10 cellular contexts compared by ENCODE assay signal in the genomic region with DNA sequence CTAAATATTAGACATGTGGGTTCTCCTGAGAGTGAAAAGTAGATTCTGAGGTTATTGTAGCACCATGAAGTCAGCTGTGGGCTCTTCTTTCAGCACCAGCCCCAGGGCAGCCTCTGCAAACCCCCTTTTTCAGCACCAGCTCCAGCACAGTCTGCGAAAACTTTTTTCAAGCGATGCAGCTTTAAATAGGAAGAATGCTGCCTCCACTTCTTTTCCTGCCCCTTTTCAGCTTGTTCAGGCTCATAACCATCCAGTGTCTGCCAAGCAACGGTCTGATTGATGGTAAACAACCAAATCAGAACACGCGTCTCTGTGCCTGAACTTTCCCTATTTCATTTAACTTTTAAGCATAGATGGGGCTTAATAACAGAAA. TPM values are rescaled to one million over a fixed set of nuclear protein-coding genes. Genes with fewer than 3 reads are reported as not detected.
DNase-seq lines count a peak whose midpoint lies in the region; ATAC-seq, FAIRE-seq and TF ChIP-seq lines count a peak whose summit lies in the region.
"Had no signal": no experiment of that assay in that cellular context is flagged by ENCODE, and none has a peak within 500 bp of the region (broad histone marks: within the 10 kb centered on the region; RNA-seq: fewer than 3 reads in every experiment).

A gene (minus strand): TSS at position 155 of the 373 bp plus-strand sequence. CDS start 157 bp downstream, outside the sequence.

- TF ChIP-seq POLR2A in HepG2 (IDR thresholded peaks at IDR 0.05; ENCODE audit: insufficient read depth in 1 of 2, low read depth in 2 of 2, low read length in 2 of 2) = no peak
- peak in 1 of 2 donors; percentile 14 for TF ChIP-seq POLR2A in thyroid gland (IDR thresholded peaks at IDR 0.05)

- H3K27ac ChIP-seq in HepG2 (ENCODE audit: extremely low read length, insufficient read depth, low read length) (no peak within 1 kb of the TSS), thyroid gland (peak within 1 kb of the TSS in 2 of 3 donors; percentile 4 to 79)
- H3K27ac ChIP-seq: BLaER1 treated with 17β-estradiol and CSF1 and Interleukin-3, amounts not matched to agents 10 nM and 100 nM had no signal

- no peak for TF ChIP-seq EP300 in HepG2 (IDR thresholded peaks at IDR 0.05; ENCODE audit: low read depth in 2 of 2, low read length in 2 of 2)
- TF ChIP-seq EP300 in HepG2 (CRISPR knock-in tag; IDR thresholded peaks at IDR 0.05; ENCODE audit: borderline replicate concordance) = no peak

- no peak within 1 kb of the TSS for H3K27ac Mint-ChIP-seq in activated CD4-positive, alpha-beta memory T cell treated with anti-CD3 and anti-CD28 coated beads for 36 hours
- no peak within 1 kb of the TSS for H3K27ac Mint-ChIP-seq in activated CD4-positive, alpha-beta memory T cell treated with anti-CD3 and anti-CD28 coated beads, Interleukin-2, amount 10 ng/mL, durations not matched to agents 7 days and 5 days
- H3K27ac Mint-ChIP-seq: activated B cell treated with CpG ODN at 0.5 μM for 24 hours had no signal

- FAIRE-seq in HepG2 (lab: Jason Lieb, UNC) = no peak

- CTCF ChIA-PET in activated CD4-positive, alpha-beta memory T cell treated with anti-CD3 and anti-CD28 coated beads for 36 hours (lab: Charles Lee) = interaction anchor here (0.9 to 1.3 kb wide), 2 partner anchors 37 to 654 kb away, joined by 3 to 4 read pairs; no protein-coding TSS in a partner anchor
- CTCF ChIA-PET in activated CD4-positive, alpha-beta memory T cell treated with anti-CD3 and anti-CD28 coated beads, Interleukin-2, amount 10 ng/mL, durations not matched to agents 7 days and 5 days (lab: Charles Lee) = interaction anchor here (0.9 kb wide), 1 partner anchor 84 kb away, joined by 3 read pairs; no protein-coding TSS in a partner anchor
- CTCF ChIA-PET in HepG2 (lab: Yijun Ruan, JAX; ENCODE audit: low intra/inter-chr PET ratio, low total read pairs) = no interaction called here

- POLR2A ChIA-PET in activated CD4-positive, alpha-beta memory T cell treated with anti-CD3 and anti-CD28 coated beads for 36 hours (lab: Charles Lee) = no interaction called here
- POLR2A ChIA-PET in activated CD4-positive, alpha-beta memory T cell treated with anti-CD3 and anti-CD28 coated beads, Interleukin-2, amount 10 ng/mL, durations not matched to agents 7 days and 5 days (lab: Charles Lee) = no interaction called here
- POLR2A ChIA-PET in HepG2 (lab: Yijun Ruan, JAX) = no interaction called here

- 24% methylated on average over 5 of the region's 5 CpGs for WGBS in HepG2 (ENCODE audit: low lambda C conversion rate)
- 5 to 20% methylated on average over 5 of the region's 5 CpGs for WGBS in thyroid gland, 2 donors

- no peak within 1 kb of the TSS for H3K4me2 ChIP-seq in HepG2 (ENCODE audit: low read depth, low read length)
- H3K4me2 ChIP-seq: BLaER1 treated with 17β-estradiol and CSF1 and Interleukin-3, amounts not matched to agents 10 nM and 100 nM had no signal

- no peaks in the 10 kb centered on the region for H4K20me1 ChIP-seq in HepG2 (ENCODE audit: insufficient read depth, low read length)
- H4K20me1 ChIP-seq: BLaER1 treated with 17β-estradiol and CSF1 and Interleukin-3, amounts not matched to agents 10 nM and 100 nM had no signal

- peaks cover 12% of the 10 kb centered on the region for H3K4me1 ChIP-seq in HepG2 (ENCODE audit: insufficient read depth, low read length)
- no peaks in the 10 kb centered on the region for H3K4me1 ChIP-seq in thyroid gland
- H3K4me1 ChIP-seq: BLaER1 treated with 17β-estradiol and CSF1 and Interleukin-3, amounts not matched to agents 10 nM and 100 nM had no signal

- TF ChIP-seq CTCF in HepG2 (CRISPR knock-in tag; IDR thresholded peaks at IDR 0.05) (no peak), thyroid gland (IDR thresholded peaks at IDR 0.05) (no peak)

- peaks cover 11% of the 10 kb centered on the region for H3K4me1 Mint-ChIP-seq in activated CD4-positive, alpha-beta memory T cell treated with anti-CD3 and anti-CD28 coated beads for 36 hours (ENCODE audit: low read depth)
- H3K4me1 Mint-ChIP-seq in activated CD4-positive, alpha-beta memory T cell treated with anti-CD3 and anti-CD28 coated beads, Interleukin-2, amount 10 ng/mL, durations not matched to agents 7 days and 5 days = peaks cover 5% of the 10 kb centered on the region
- H3K4me1 Mint-ChIP-seq: activated B cell treated with CpG ODN at 0.5 μM for 24 hours had no signal

- no peak within 1 kb of the TSS for H2AFZ ChIP-seq in HepG2 (ENCODE audit: low read length)

- H3K4me3 Mint-ChIP-seq in activated CD4-positive, alpha-beta memory T cell treated with anti-CD3 and anti-CD28 coated beads for 36 hours = peak within 1 kb of the TSS; percentile 25
- no peak within 1 kb of the TSS for H3K4me3 Mint-ChIP-seq in activated CD4-positive, alpha-beta memory T cell treated with anti-CD3 and anti-CD28 coated beads, Interleukin-2, amount 10 ng/mL, durations not matched to agents 7 days and 5 days
- H3K4me3 Mint-ChIP-seq: activated B cell treated with CpG ODN at 0.5 μM for 24 hours had no signal

- H3K9me3 ChIP-seq in HepG2 (ENCODE audit: low read length) (no peaks in the 10 kb centered on the region), thyroid gland (no peaks in the 10 kb centered on the region)
- H3K9me3 ChIP-seq: BLaER1 treated with 17β-estradiol and CSF1 and Interleukin-3, amounts not matched to agents 10 nM and 100 nM had no signal

- in situ Hi-C loops in HepG2 (cut with HindIII; ENCODE audit: extremely low pct_ligation_motif_present, low pct_unique_long_range_greater_than_20kb) = no loop called here

- DNase-seq in activated CD4-positive, alpha-beta memory T cell treated with anti-CD3 and anti-CD28 coated beads for 36 hours = peak; percentile 10
- no peak for DNase-seq in activated CD4-positive, alpha-beta memory T cell treated with anti-CD3 and anti-CD28 coated beads, Interleukin-2, amount 10 ng/mL, durations not matched to agents 7 days and 5 days
- DNase-seq in dermis microvascular lymphatic vessel endothelial cell (ENCODE audit: low read depth in 2 of 2) (peak; percentile 17 to 84), HepG2 (ENCODE audit: low spot score) (no peak), thyroid gland (peak; percentile 4 to 15), NCI-H345 (lab: John Stamatoyannopoulos, UW) (no peak), GDM1 (lab: John Stamatoyannopoulos, UW) (no peak)
- DNase-seq: activated B cell treated with CpG ODN at 0.5 μM for 24 hours had no signal

- ATAC-seq in HepG2 = peak; percentile 42; the same call in 2 of the 3 replicates
- no peak for ATAC-seq in GM21619 (IDR thresholded peaks at IDR 0.05; ENCODE audit: unreplicated experiment)

- no peaks in the 10 kb centered on the region for H3K9me3 Mint-ChIP-seq in activated CD4-positive, alpha-beta memory T cell treated with anti-CD3 and anti-CD28 coated beads for 36 hours
- no peaks in the 10 kb centered on the region for H3K9me3 Mint-ChIP-seq in activated CD4-positive, alpha-beta memory T cell treated with anti-CD3 and anti-CD28 coated beads, Interleukin-2, amount 10 ng/mL, durations not matched to agents 7 days and 5 days
- H3K9me3 Mint-ChIP-seq: activated B cell treated with CpG ODN at 0.5 μM for 24 hours had no signal

- intact Hi-C loops in activated CD4-positive, alpha-beta memory T cell treated with anti-CD3 and anti-CD28 coated beads for 36 hours (cut with micrococcal nuclease) = no loop called here
- intact Hi-C loops in HepG2 (cut with micrococcal nuclease; ENCODE audit: unreplicated experiment) = no loop called here
- intact Hi-C loops in thyroid gland (cut with DNase I) = no loop called here

- H3K27me3 Mint-ChIP-seq in activated CD4-positive, alpha-beta memory T cell treated with anti-CD3 and anti-CD28 coated beads for 36 hours = peaks cover 3% of the 10 kb centered on the region
- peaks cover 12% of the 10 kb centered on the region for H3K27me3 Mint-ChIP-seq in activated CD4-positive, alpha-beta memory T cell treated with anti-CD3 and anti-CD28 coated beads, Interleukin-2, amount 10 ng/mL, durations not matched to agents 7 days and 5 days

- H3K36me3 ChIP-seq in HepG2 (replicated peaks in 1 of 2; ENCODE audit: control insufficient read depth in 1 of 2, insufficient read depth in 2 of 2, low read length in 2 of 2) = no peaks in the 10 kb centered on the region
- no peaks in the 10 kb centered on the region for H3K36me3 ChIP-seq in thyroid gland
- H3K36me3 ChIP-seq: BLaER1 treated with 17β-estradiol and CSF1 and Interleukin-3, amounts not matched to agents 10 nM and 100 nM had no signal

- no peaks in the 10 kb centered on the region for H3K79me2 ChIP-seq in HepG2 (ENCODE audit: insufficient read depth, low read length)

- no TSS peak for BruUV-seq in HepG2 (replicated peaks; lab: Mats Ljungman, UMichigan)

- H3K27me3 ChIP-seq in HepG2 (ENCODE audit: control insufficient read depth in 1 of 2, insufficient read depth in 2 of 2, low read length in 2 of 2) = no peaks in the 10 kb centered on the region
- H3K27me3 ChIP-seq in thyroid gland = no peaks in the 10 kb centered on the region
- H3K27me3 ChIP-seq: BLaER1 treated with 17β-estradiol and CSF1 and Interleukin-3, amounts not matched to agents 10 nM and 100 nM had no signal

- TF ChIP-seq RAD21 in HepG2 (CRISPR knock-in tag; IDR thresholded peaks at IDR 0.05) = no peak

- H3K9ac ChIP-seq in HepG2 (ENCODE audit: insufficient read depth, low read depth, low read length) = no peak within 1 kb of the TSS
- H3K9ac ChIP-seq: BLaER1 treated with 17β-estradiol and CSF1 and Interleukin-3, amounts not matched to agents 10 nM and 100 nM had no signal

- H3K4me3 ChIP-seq in HepG2 (replicated peaks in 1 of 3; ENCODE audit: insufficient read depth in 1 of 3, low read depth in 2 of 3, low read length in 3 of 3) (no peak within 1 kb of the TSS), thyroid gland (replicated peaks in 1 of 3) (peak within 1 kb of the TSS in 2 of 3 donors; percentile 23 to 29)
- H3K4me3 ChIP-seq: BLaER1 treated with 17β-estradiol and CSF1 and Interleukin-3, amounts not matched to agents 10 nM and 100 nM had no signal

- no peaks in the 10 kb centered on the region for H3K36me3 Mint-ChIP-seq in activated CD4-positive, alpha-beta memory T cell treated with anti-CD3 and anti-CD28 coated beads for 36 hours
- H3K36me3 Mint-ChIP-seq in activated CD4-positive, alpha-beta memory T cell treated with anti-CD3 and anti-CD28 coated beads, Interleukin-2, amount 10 ng/mL, durations not matched to agents 7 days and 5 days (ENCODE audit: low read depth) = no peaks in the 10 kb centered on the region

RNA-seq across cellular contexts. Expression of the gene that starts here (rescaled TPM):
- total RNA-seq in activated CD4-positive, alpha-beta memory T cell treated with anti-CD3 and anti-CD28 coated beads for 36 hours = under 1 TPM; 0.83 to 0.85 TPM
- 1 to 10 TPM; 1.6 to 1.7 TPM for total RNA-seq in activated CD4-positive, alpha-beta memory T cell treated with anti-CD3 and anti-CD28 coated beads, Interleukin-2, amount 10 ng/mL, durations not matched to agents 7 days and 5 days
- total RNA-seq in dermis microvascular lymphatic vessel endothelial cell = 37.0 and 37.6 TPM in 2 replicates
- total RNA-seq in HepG2 (2016; rRNA removed; fragmentation: Illumina TruSeq; extraction: Trizol) = 1.5 and 1.6 TPM in 2 replicates
- total RNA-seq in HepG2 (2016; cell fraction: cytosol; rRNA removed; fragmentation: Illumina TruSeq; extraction: Trizol; ENCODE audit: low read depth) = 0.10 and 0.26 TPM in 2 replicates
- total RNA-seq in HepG2 (2016; cell fraction: insoluble cytoplasmic fraction; rRNA removed; fragmentation: Illumina TruSeq; extraction: Trizol) = 1.3 and 1.7 TPM in 2 replicates
- total RNA-seq in HepG2 (2016; cell fraction: membrane; rRNA removed; fragmentation: Illumina TruSeq; extraction: Trizol) = 0.38 and 0.43 TPM in 2 replicates
- total RNA-seq in HepG2 (2016; cell fraction: nucleus; rRNA removed; fragmentation: Illumina TruSeq; extraction: Trizol) = 1.4 and 1.6 TPM in 2 replicates
- polyA plus RNA-seq in HepG2 (2011; rRNA removed) = 0.83 and 0.90 TPM in 2 replicates
- 0.23 and 0.27 TPM in 2 replicates for polyA plus RNA-seq in HepG2 (2011; cell fraction: cytosol; rRNA removed)
- 3.2 and 3.9 TPM in 2 replicates for polyA plus RNA-seq in HepG2 (2011; cell fraction: nucleus; rRNA removed)
- 0.32 TPM in 2 replicates for polyA plus RNA-seq in HepG2 (2012)
- 0.07 and 0.10 TPM in 2 replicates for polyA plus RNA-seq in HepG2 (2016; cell fraction: cytosol; fragmentation: Illumina TruSeq; extraction: Trizol; ENCODE audit: low read depth)
- polyA plus RNA-seq in HepG2 (2016; cell fraction: insoluble cytoplasmic fraction; fragmentation: Illumina TruSeq; extraction: Trizol; ENCODE audit: low read depth) = 1.1 and 1.4 TPM in 2 replicates
- polyA plus RNA-seq in HepG2 (2016; cell fraction: membrane; fragmentation: Illumina TruSeq; extraction: Trizol; ENCODE audit: low read depth) = 0.24 and 0.29 TPM in 2 replicates
- 1.9 and 2.6 TPM in 2 replicates for polyA plus RNA-seq in HepG2 (2016; cell fraction: nucleus; fragmentation: Illumina TruSeq; extraction: Trizol; ENCODE audit: insufficient read depth, low read depth)
- 0.80 and 3.3 TPM in 2 replicates for polyA minus RNA-seq in HepG2 (2011; rRNA and poly(A)+ RNA removed; ENCODE audit: low replicate concordance)
- polyA minus RNA-seq in HepG2 (2011; cell fraction: cytosol; rRNA and poly(A)+ RNA removed) = 0.20 TPM in 1 of 2 replicates, not detected in the other
- polyA minus RNA-seq in HepG2 (2011; cell fraction: nucleus; rRNA and poly(A)+ RNA removed) = 0.75 and 1.4 TPM in 2 replicates
- 10 to 100 TPM; 10.9 to 22.5 (median 17.5) TPM for total RNA-seq in thyroid gland

Comparison
In these comparisons a context has a peak if more than half of its experiments do, and no peak if none do; other contexts are left out.
1. Peak in DNase-seq in activated CD4-positive, alpha-beta memory T cell treated with anti-CD3 and anti-CD28 coated beads for 36 hours; RNA of the gene not detected or under 1 TPM.
2. DNase-seq: peak in dermis microvascular lymphatic vessel endothelial cell (2 of 2) and thyroid gland (2 of 2); none in activated CD4-positive, alpha-beta memory T cell treated with anti-CD3 and anti-CD28 coated beads, Interleukin-2, amount 10 ng/mL, durations not matched to agents 7 days and 5 days (single experiment), HepG2 (single experiment), NCI-H345 (single experiment) and GDM1 (single experiment).
3. H3K4me3 ChIP-seq: peak in thyroid gland (2 of 3); none in HepG2 (0 of 3).